Comparison of ENCODE assay signal across 24 cellular contexts in the genomic region with DNA sequence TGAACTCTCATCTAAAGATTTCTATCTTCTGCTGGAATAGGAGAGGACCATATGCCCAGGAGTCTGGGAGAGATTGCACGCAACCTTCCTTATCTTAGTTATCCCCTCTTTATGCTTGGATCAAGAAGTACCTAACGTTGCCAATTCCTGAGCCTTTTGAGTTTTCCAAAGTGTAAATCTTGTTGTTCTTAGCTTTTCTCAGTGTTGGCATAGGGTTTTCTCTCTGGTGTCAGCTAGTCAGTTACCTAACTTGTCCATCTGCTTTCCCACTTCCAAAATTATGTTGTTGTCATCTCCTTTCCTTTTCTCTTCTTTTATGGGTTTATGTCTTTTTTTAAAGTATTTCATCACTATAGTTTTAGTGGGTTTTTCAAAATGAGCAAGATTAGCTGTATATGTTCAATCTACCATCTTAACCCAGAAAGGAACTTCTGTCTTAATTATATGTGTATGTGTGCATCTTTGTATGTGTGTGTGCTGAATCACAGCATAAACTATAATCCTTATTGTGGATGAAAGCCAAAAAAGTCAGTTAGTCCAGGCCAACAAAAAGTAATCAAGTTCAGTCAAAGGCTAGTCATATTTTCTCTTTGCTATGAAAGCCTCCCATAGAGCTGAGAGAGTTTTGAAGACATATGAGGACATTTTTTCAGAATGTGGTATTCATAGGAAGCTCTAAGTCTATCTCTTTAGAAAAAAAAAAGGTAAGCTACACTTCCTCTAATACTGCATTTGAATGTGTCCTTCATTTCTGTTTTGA.
A peak's percentile ranks its signal among the peaks of the same experiment; 100 is the strongest.
DNase-seq lines count a peak whose midpoint lies in the region; ATAC-seq, FAIRE-seq and TF ChIP-seq lines count a peak whose summit lies in the region.
"Had no signal": no experiment of that assay in that cellular context is flagged by ENCODE, and none has a peak within 500 bp of the region (broad histone marks: within the 10 kb centered on the region; RNA-seq: fewer than 3 reads in every experiment).

No MANE protein-coding gene starts in this region.

- no peak overlapping the region for H2AFZ ChIP-seq in GM12878 (ENCODE audit: control insufficient read depth, low read depth, low read length)

- peaks cover 4% of the 10 kb centered on the region; the same call in 1 of the 2 replicates for H3K4me1 ChIP-seq in GM12878 (ENCODE audit: control insufficient read depth, insufficient read depth, low read length)
- H3K4me1 ChIP-seq in colonic mucosa = no peaks in the 10 kb centered on the region
- H3K4me1 ChIP-seq: esophagus muscularis mucosa, heart right ventricle, lower lobe of right lung, sigmoid colon, thyroid gland had no signal

- ATAC-seq in GM12878 = no peak
- ATAC-seq in HG03280 (IDR thresholded peaks at IDR 0.05; ENCODE audit: unreplicated experiment) = no peak
- ATAC-seq: activated naive CD4-positive, alpha-beta T cell treated with anti-CD3 and anti-CD28 coated beads, Interleukin-2, amount 50 U/mL, for 72 hours; heart right ventricle; lower lobe of right lung; Panc1; stimulated activated naive B cell treated with anti-CD40 and anti-IgM and Interleukin-4, amounts not matched to agents 10 μg/mL and 1 μg/mL and 100 μg/mL, for 72 hours had no signal

- TF ChIP-seq RAD21 in GM12878 (IDR thresholded peaks at IDR 0.05; ENCODE audit: insufficient read depth, low read depth, low read length) = no peak

- no peaks in the 10 kb centered on the region for H3K36me3 ChIP-seq in GM12878 (ENCODE audit: control insufficient read depth in 2 of 2, insufficient read depth in 2 of 2, low read length in 1 of 2)
- H3K36me3 ChIP-seq in colonic mucosa = no peaks in the 10 kb centered on the region
- H3K36me3 ChIP-seq: esophagus muscularis mucosa, heart right ventricle, lower lobe of right lung, MG63, sigmoid colon, thyroid gland had no signal

- BruUV-seq in GM12878 (replicated peaks; lab: Mats Ljungman, UMichigan) = no TSS peak

- no peak for TF ChIP-seq EP300 in GM12878 (IDR thresholded peaks at IDR 0.05; ENCODE audit: borderline replicate concordance in 1 of 2, control insufficient read depth in 1 of 2, low read depth in 2 of 2, low read length in 2 of 2)

- peak; percentile 57 for FAIRE-seq in GM12878 (lab: Jason Lieb, UNC)

- H3K79me2 ChIP-seq in GM12878 (ENCODE audit: control insufficient read depth, insufficient read depth, low read length) = no peaks in the 10 kb centered on the region

- DNase-seq in AG08396 (ENCODE audit: low spot score) (peak; percentile 57), HCEC 1CT (peak; percentile 79), GM12878 (ENCODE audit: low read depth, low spot score) (no peak), iris pigment epithelial cell (ENCODE audit: low read depth) (peak; percentile 63), activated gamma-delta T cell (lab: John Stamatoyannopoulos, UW) (no peak), LoVo (ENCODE audit: low spot score) (no peak), colonic mucosa (no peak)
- DNase-seq: activated CD4-positive, CD25-positive, alpha-beta regulatory T cell treated with anti-CD3 and anti-CD28 coated beads, Interleukin-2, amount 50 U/mL, for 72 hours; activated T-cell treated with anti-CD3 and anti-CD28 coated beads, Interleukin-2, amount 50 U/mL, for 48 hours; DMS79 treated with DMSO at 0.1 percent for 48 hours; GOT3; heart right ventricle; immature natural killer cell; lower lobe of right lung; MG63; NCI-H2227 treated with DMSO at 0.1 percent for 48 hours; sigmoid colon; stimulated activated naive B cell treated with anti-CD40 and anti-IgM and Interleukin-4, amounts not matched to agents 10 μg/mL and 1 μg/mL and 100 μg/mL, for 72 hours; T1000; thyroid gland had no signal

- TF ChIP-seq CTCF in GM12878 (IDR thresholded peaks at IDR 0.05 in 2 of 3, conservative IDR thresholded peaks at IDR 0.05 in 1 of 3; ENCODE audit: control insufficient read depth in 2 of 3, extremely low read depth in 1 of 3, insufficient read depth in 1 of 3, low read depth in 3 of 3, low read length in 3 of 3) (no peak), colonic mucosa (IDR thresholded peaks at IDR 0.05) (no peak)

- intact Hi-C loops in GM12878 (cut with micrococcal nuclease; ENCODE audit: unreplicated experiment) (no loop called here), colonic mucosa (cut with DNase I) (no loop called here)

- H3K9ac ChIP-seq in GM12878 (ENCODE audit: control insufficient read depth, insufficient read depth, low read length) (no peak overlapping the region), colonic mucosa (ENCODE audit: low read depth in 2 of 2, low read length in 2 of 2) (no peak overlapping the region)

- H4K20me1 ChIP-seq in GM12878 (ENCODE audit: control insufficient read depth, insufficient read depth) = no peaks in the 10 kb centered on the region

- H3K27me3 ChIP-seq in GM12878 (replicated peaks in 1 of 2; ENCODE audit: control insufficient read depth in 2 of 2, insufficient read depth in 2 of 2, low read length in 1 of 2) (no peaks in the 10 kb centered on the region), colonic mucosa (no peaks in the 10 kb centered on the region)
- H3K27me3 ChIP-seq: esophagus muscularis mucosa, MG63, sigmoid colon, thyroid gland had no signal

- no peak for TF ChIP-seq POLR2A in GM12878 (IDR thresholded peaks at IDR 0.05; ENCODE audit: low read depth, low read length)

- H3K4me2 ChIP-seq in GM12878 (ENCODE audit: control insufficient read depth, insufficient read depth) = no peak overlapping the region

- CTCF ChIA-PET in GM12878 (lab: Yijun Ruan, JAX) = interaction anchor here (1.2 to 3.2 kb wide), 9 partner anchors 10 to 743 kb away, joined by 4 to 22 read pairs (median 5); no protein-coding TSS in a partner anchor

- in situ Hi-C loops in GM12878 (cut with MboI) = no loop called here

- H3K9me3 ChIP-seq in GM12878 (replicated peaks; ENCODE audit: control insufficient read depth, insufficient read depth, low read length) = no peaks in the 10 kb centered on the region; the same call in 2 of the 3 replicates
- no peaks in the 10 kb centered on the region for H3K9me3 ChIP-seq in colonic mucosa
- H3K9me3 ChIP-seq: esophagus muscularis mucosa, heart right ventricle, lower lobe of right lung, MG63, sigmoid colon, thyroid gland had no signal

- RAD21 ChIA-PET in GM12878 (lab: Charles Lee; ENCODE audit: unreplicated experiment) = interaction anchor here (0.9 to 2.4 kb wide), 4 partner anchors 19 to 538 kb away, joined by 4 to 19 read pairs (median 4); no protein-coding TSS in a partner anchor

- 74% methylated on average over 2 of the region's 2 CpGs for WGBS in GM12878 (ENCODE audit: insufficient coverage, insufficient replicate concordance, low lambda C conversion rate, missing lambda C conversion rate)

- POLR2A ChIA-PET in GM12878 (lab: Charles Lee) = interaction anchor here (1.1 kb wide), 1 partner anchor 534 kb away, joined by 3 read pairs; no protein-coding TSS in a partner anchor

- H3K27ac ChIP-seq in GM12878 (ENCODE audit: control insufficient read depth, insufficient read depth) (no peak overlapping the region), colonic mucosa (no peak overlapping the region)
- H3K27ac ChIP-seq: esophagus muscularis mucosa, heart right ventricle, lower lobe of right lung, sigmoid colon, thyroid gland had no signal

- no peak overlapping the region for H3K4me3 ChIP-seq in GM12878
- no peak overlapping the region for H3K4me3 ChIP-seq in colonic mucosa
- H3K4me3 ChIP-seq: esophagus muscularis mucosa, heart right ventricle, lower lobe of right lung, MG63, sigmoid colon, thyroid gland had no signal

- SMC1A ChIA-PET in GM12878 (lab: Charles Lee; ENCODE audit: uncharacterized antibody, unreplicated experiment) = interaction anchor here (0.7 to 1.6 kb wide), 9 partner anchors 11 to 740 kb away, joined by 3 to 5 read pairs (median 3); no protein-coding TSS in a partner anchor

TF ChIP-seq in GM12878, 131 proteins besides CTCF, POLR2A, EP300 and RAD21:
- no peak for TF ChIP-seq ZBED1 (IDR thresholded peaks at IDR 0.05; ENCODE audit: borderline replicate concordance)

Comparison
In these comparisons a context has a peak if more than half of its experiments do, and no peak if none do; other contexts are left out.
1. DNase-seq: peak in AG08396 (single experiment), HCEC 1CT (single experiment) and iris pigment epithelial cell (single experiment); none in GM12878 (single experiment), activated gamma-delta T cell (single experiment), LoVo (single experiment) and colonic mucosa (single experiment).